Comparison of ENCODE assay signal across 8 cellular contexts in genomic region chr5:21459744-21460073, GRCh38.
A peak's percentile ranks its signal among the peaks of the same experiment; 100 is the strongest.
DNase-seq lines count a peak whose midpoint lies in the region; ATAC-seq and TF ChIP-seq lines count a peak whose summit lies in the region.
"Not testable (repeated sequence)": the region's sequence is repeated elsewhere in the genome, so short reads cannot be mapped to it uniquely, and the experiment has no call there.

No MANE protein-coding gene starts in this region.

- not testable (repeated sequence) for H3K27ac ChIP-seq in HUES64 (ENCODE audit: low read depth, low read length); stomach smooth muscle (ENCODE audit: low read length)
- H3K27ac ChIP-seq in esophagus muscularis mucosa (replicated peaks in 1 of 4) = peak overlapping the region; percentile 71 to 81 (median 76)

- TF ChIP-seq POLR2A in esophagus muscularis mucosa (IDR thresholded peaks at IDR 0.05; ENCODE audit: low read depth) = not testable (repeated sequence)

- peak; percentile 50 for ATAC-seq in left colon

- TF ChIP-seq CTCF in CD14-positive monocyte (IDR thresholded peaks at IDR 0.05); astrocyte of the cerebellum (IDR thresholded peaks at IDR 0.05; ENCODE audit: low read depth, low read length, missing control alignments); esophagus muscularis mucosa (IDR thresholded peaks at IDR 0.05): not testable (repeated sequence)

- H3K36me3 Mint-ChIP-seq in CD14-positive monocyte = peaks cover 7 to 23% of the 10 kb centered on the region in 2 donors
- not testable (repeated sequence) for H3K36me3 Mint-ChIP-seq in T-helper 2 cell treated with Interferon-gamma antibody and Interleukin-4, amounts not matched to agents 5 μg/mL and 100 μg/mL, for 36 hours (ENCODE audit: low read depth)

- not testable (repeated sequence) for H3K9ac ChIP-seq in HUES64 (ENCODE audit: low read depth, low read length)
- peak overlapping the region in 1 of 2 donors; percentile 57 for H3K9ac ChIP-seq in stomach smooth muscle (ENCODE audit: low read length in 2 of 2)

- not testable (repeated sequence) for H3K4me1 Mint-ChIP-seq in CD14-positive monocyte; T-helper 2 cell treated with Interferon-gamma antibody and Interleukin-4, amounts not matched to agents 5 μg/mL and 100 μg/mL, for 36 hours (ENCODE audit: low read depth)

- H3K4me3 ChIP-seq in HUES64 (ENCODE audit: low read length) (peak overlapping the region; percentile 71), astrocyte of the cerebellum (ENCODE audit: low read depth, low read length) (peak overlapping the region; percentile 53), esophagus muscularis mucosa (peak overlapping the region; percentile 73 to 93 (median 76)), neuron (ENCODE audit: low read length) (peak overlapping the region; percentile 56), stomach smooth muscle (ENCODE audit: low read length in 2 of 2) (peak overlapping the region; percentile 35 to 73)

- not testable (repeated sequence) for H3K9me3 ChIP-seq in HUES64 (ENCODE audit: insufficient read depth, low read depth, low read length); esophagus muscularis mucosa; neuron (ENCODE audit: low read length); stomach smooth muscle (ENCODE audit: control insufficient read depth in 2 of 2, low read length in 2 of 2)

- in situ Hi-C loops in astrocyte of the cerebellum (cut with HindIII; ENCODE audit: low sequenced_read_pairs) = not testable (repeated sequence)

- not testable (repeated sequence) for H3K27me3 ChIP-seq in HUES64 (ENCODE audit: insufficient read depth, low read length); esophagus muscularis mucosa; neuron (ENCODE audit: insufficient read depth, low read length); stomach smooth muscle (ENCODE audit: control insufficient read depth in 1 of 2, insufficient read depth in 2 of 2, low read length in 2 of 2)

- intact Hi-C loops in CD14-positive monocyte (cut with micrococcal nuclease); esophagus muscularis mucosa (cut with DNase I); left colon (cut with DNase I, micrococcal nuclease): not testable (repeated sequence)

- H3K27me3 Mint-ChIP-seq in CD14-positive monocyte (ENCODE audit: low read depth in 3 of 3); T-helper 2 cell treated with Interferon-gamma antibody and Interleukin-4, amounts not matched to agents 5 μg/mL and 100 μg/mL, for 36 hours (ENCODE audit: low read depth): not testable (repeated sequence)

- TF ChIP-seq EP300 in esophagus muscularis mucosa (IDR thresholded peaks at IDR 0.05) = not testable (repeated sequence)

- H3K36me3 ChIP-seq in HUES64 (ENCODE audit: insufficient read depth, low read length); neuron (ENCODE audit: insufficient read depth, low read length); stomach smooth muscle (ENCODE audit: control insufficient read depth in 2 of 2, insufficient read depth in 2 of 2, low read length in 2 of 2): not testable (repeated sequence)
- H3K36me3 ChIP-seq in esophagus muscularis mucosa = peaks cover 7 to 28% (median 12%) of the 10 kb centered on the region in 4 donors

- not testable (repeated sequence) for H3K9me3 Mint-ChIP-seq in CD14-positive monocyte; T-helper 2 cell treated with Interferon-gamma antibody and Interleukin-4, amounts not matched to agents 5 μg/mL and 100 μg/mL, for 36 hours

- DNase-seq in CD14-positive monocyte (ENCODE audit: low spot score); T-helper 2 cell treated with Interferon-gamma antibody and Interleukin-4, amounts not matched to agents 5 μg/mL and 100 μg/mL, for 36 hours (ENCODE audit: low spot score); astrocyte of the cerebellum (ENCODE audit: low read depth); esophagus muscularis mucosa (ENCODE audit: extremely low spot score); left colon: not testable (repeated sequence)

- H3K27ac Mint-ChIP-seq in CD14-positive monocyte = peak overlapping the region in 4 of 7 donors; percentile 30 to 76 (median 60)
- H3K27ac Mint-ChIP-seq in T-helper 2 cell treated with Interferon-gamma antibody and Interleukin-4, amounts not matched to agents 5 μg/mL and 100 μg/mL, for 36 hours = peak overlapping the region; percentile 73

- H3K4me1 ChIP-seq in HUES64 (ENCODE audit: insufficient read depth, low read length); neuron (ENCODE audit: insufficient read depth, low read length); stomach smooth muscle (ENCODE audit: control insufficient read depth, insufficient read depth, low read length): not testable (repeated sequence)
- peaks cover 3 to 16% (median 14%) of the 10 kb centered on the region in 4 donors for H3K4me1 ChIP-seq in esophagus muscularis mucosa

- no CpG with 5 or more reads among the region's 7 CpGs for WGBS in HUES64
- WGBS in esophagus muscularis mucosa = no CpG with 5 or more reads among the region's 7 CpGs

- peak overlapping the region; percentile 87 to 92 for H3K4me3 Mint-ChIP-seq in CD14-positive monocyte
- peak overlapping the region; percentile 92 for H3K4me3 Mint-ChIP-seq in T-helper 2 cell treated with Interferon-gamma antibody and Interleukin-4, amounts not matched to agents 5 μg/mL and 100 μg/mL, for 36 hours

- peak overlapping the region; percentile 34 for H2AFZ ChIP-seq in neuron (ENCODE audit: low read depth, low read length)
